ENCODE assay signal across 2 cellular contexts in the genomic region with DNA sequence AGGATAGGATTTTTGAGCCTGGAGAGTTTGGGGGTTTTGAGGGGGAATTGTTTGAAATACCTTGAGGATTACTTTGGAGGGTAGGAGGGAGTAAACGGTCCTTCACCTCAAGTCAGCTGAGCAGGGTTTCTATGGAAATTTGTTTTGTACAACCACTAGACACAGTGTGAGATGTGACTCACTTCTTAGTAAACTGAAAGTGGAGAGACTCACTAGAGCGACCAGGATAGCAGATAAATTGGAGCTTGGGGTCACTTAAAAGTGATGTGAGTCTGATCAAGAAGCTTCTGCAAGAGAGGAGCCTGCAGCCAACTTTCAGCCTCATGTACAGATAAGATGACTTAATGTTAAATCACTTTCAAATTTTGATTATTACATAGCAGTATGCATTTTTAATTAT.
TF ChIP-seq lines count a peak whose summit lies in the region.

No MANE protein-coding gene starts in this region.

TF ChIP-seq in HCT116, 20 proteins besides CTCF, POLR2A, EP300 and RAD21 (continued from another document):
- no peak for TF ChIP-seq CBX3 (IDR thresholded peaks at IDR 0.05; ENCODE audit: low read depth)

TF ChIP-seq in endothelial cell of umbilical vein, 7 proteins besides CTCF, POLR2A, EP300 and RAD21 (continued from another document):
- TF ChIP-seq, protein P1, sequence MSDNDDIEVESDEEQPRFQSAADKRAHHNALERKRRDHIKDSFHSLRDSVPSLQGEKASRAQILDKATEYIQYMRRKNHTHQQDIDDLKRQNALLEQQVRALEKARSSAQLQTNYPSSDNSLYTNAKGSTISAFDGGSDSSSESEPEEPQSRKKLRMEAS (IDR thresholded peaks at IDR 0.05; ENCODE audit: insufficient read depth, insufficient read length): no peak
- TF ChIP-seq JUN (IDR thresholded peaks at IDR 0.05; ENCODE audit: borderline replicate concordance, insufficient read depth, insufficient read length, low read depth) (no peak), EZH2 (IDR thresholded peaks at IDR 0.05; ENCODE audit: borderline replicate concordance, low read depth, low read length, severe bottlenecking) (no peak), GATA2 (IDR thresholded peaks at IDR 0.05; ENCODE audit: insufficient read depth, insufficient read length, low read depth, low read length) (no peak), POLR2AphosphoS5 (IDR thresholded peaks at IDR 0.05; ENCODE audit: insufficient read depth, low read depth, low read length) (no peak)
